In genomic region chr6:12456343-12456742, GRCh38 we compare ENCODE assay signal across 30 cellular contexts.
"Had no signal": no experiment of that assay in that cellular context is flagged by ENCODE, and none has a peak within 500 bp of the region (broad histone marks: within the 10 kb centered on the region; RNA-seq: fewer than 3 reads in every experiment).

No MANE protein-coding gene starts in this region.

- H3K27ac ChIP-seq: ascending aorta, cardiac muscle cell, WERI-Rb-1 had no signal

- H3K4me3 ChIP-seq: ascending aorta, cardiac muscle cell had no signal

- H3K4me1 ChIP-seq: ascending aorta had no signal

- H3K27me3 ChIP-seq: ascending aorta, cardiac muscle cell had no signal

- ATAC-seq: activated CD4-positive, alpha-beta T cell treated with anti-CD3 and anti-CD28 coated beads for 36 hours; activated CD4-positive, CD25-positive, alpha-beta regulatory T cell treated with anti-CD3 and anti-CD28 coated beads, Interleukin-2, amount 50 U/mL, for 24 hours; activated CD8-positive, alpha-beta memory T cell treated with anti-CD3 and anti-CD28 coated beads, Interleukin-2, amount 10 ng/mL, durations not matched to agents 7 days and 5 days; activated CD8-positive, alpha-beta T cell treated with anti-CD3 and anti-CD28 coated beads, Interleukin-2, amount 10 ng/mL, durations not matched to agents 7 days and 5 days; activated naive CD8-positive, alpha-beta T cell treated with anti-CD3 and anti-CD28 coated beads, Interleukin-2, amount 50 U/mL, for 24 hours; WTC11 had no signal

- DNase-seq: activated CD4-positive, alpha-beta memory T cell treated with anti-CD3 and anti-CD28 coated beads, Interleukin-2, amount 10 ng/mL, durations not matched to agents 7 days and 5 days; activated CD4-positive, alpha-beta T cell treated with anti-CD3 and anti-CD28 coated beads for 1 hour; activated CD4-positive, alpha-beta T cell treated with anti-CD3 and anti-CD28 coated beads for 36 hours; activated CD4-positive, alpha-beta T cell treated with anti-CD3 and anti-CD28 coated beads for 48 hours; activated CD4-positive, alpha-beta T cell treated with anti-CD3 and anti-CD28 coated beads, Interleukin-2, amount 10 ng/mL, durations not matched to agents 7 days and 5 days; activated CD4-positive, alpha-beta T cell treated with anti-CD3 and anti-CD28 coated beads, Interleukin-2, amount 50 U/mL, for 48 hours; activated CD4-positive, CD25-positive, alpha-beta regulatory T cell; activated CD8-positive, alpha-beta memory T cell treated with anti-CD3 and anti-CD28 coated beads for 24 hours; activated CD8-positive, alpha-beta memory T cell treated with anti-CD3 and anti-CD28 coated beads, Interleukin-2, amount 10 ng/mL, durations not matched to agents 7 days and 5 days; activated CD8-positive, alpha-beta memory T cell treated with anti-CD3 and anti-CD28 coated beads, Interleukin-2, amount 50 U/mL, for 48 hours; activated CD8-positive, alpha-beta T cell treated with anti-CD3 and anti-CD28 coated beads, Interleukin-2, amount 10 ng/mL, durations not matched to agents 7 days and 5 days; activated effector memory CD4-positive, alpha-beta T cell treated with Interleukin-2 at 50 U/mL for 16 hours; activated gamma-delta T cell; activated naive CD4-positive, alpha-beta T cell treated with anti-CD3 and anti-CD28 coated beads, Interleukin-2, amount 10 ng/mL, durations not matched to agents 7 days and 5 days; activated naive CD4-positive, alpha-beta T cell treated with Interleukin-2 at 50 U/mL for 16 hours; activated naive CD8-positive, alpha-beta T cell treated with anti-CD3 and anti-CD28 coated beads, Interleukin-2, amount 10 ng/mL, durations not matched to agents 7 days and 5 days; activated naive CD8-positive, alpha-beta T cell treated with anti-CD3 and anti-CD28 coated beads, Interleukin-2, amount 50 U/mL, for 24 hours; activated T-cell treated with anti-CD3 and anti-CD28 coated beads, Interleukin-2, amount 50 U/mL, for 24 hours; activated T-cell treated with anti-CD3 and anti-CD28 coated beads, Interleukin-2, amount 50 U/mL, for 48 hours; amygdala; anterior cingulate cortex; cerebellar nuclear complex; T-helper 2 cell; T-helper 9 cell; WERI-Rb-1 had no signal

- FAIRE-seq: bronchial epithelial cell had no signal

- H3K36me3 ChIP-seq: ascending aorta, cardiac muscle cell, WERI-Rb-1 had no signal
